In the genomic region with DNA sequence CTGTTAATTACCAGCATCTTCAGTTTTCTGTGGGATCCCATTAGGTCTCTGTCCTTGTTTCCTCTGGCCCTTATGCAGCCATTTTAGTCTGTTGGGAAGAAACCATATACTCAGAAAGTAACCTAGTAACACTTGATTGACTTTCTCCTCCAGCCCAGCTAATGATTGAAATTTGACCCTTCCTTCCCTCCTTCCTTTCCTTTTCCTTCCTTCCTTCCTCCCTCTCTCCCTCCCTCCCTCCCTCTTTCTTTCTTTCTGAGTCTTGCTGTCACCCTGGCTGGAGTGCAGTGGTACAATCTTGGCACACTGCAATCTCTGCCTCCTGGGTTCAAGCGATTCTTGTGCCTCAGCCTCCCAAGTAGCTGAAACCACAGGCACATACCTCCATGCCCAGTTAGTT, we compare ENCODE assay signal across 10 cellular contexts.
"Had no signal": no experiment of that assay in that cellular context is flagged by ENCODE, and none has a peak within 500 bp of the region (broad histone marks: within the 10 kb centered on the region; RNA-seq: fewer than 3 reads in every experiment).

No MANE protein-coding gene starts in this region.

- H3K4me3 ChIP-seq: GM23248 had no signal

- H3K4me3 Mint-ChIP-seq: H9, HFFc6 had no signal

- H3K27ac Mint-ChIP-seq: H9, HFFc6 had no signal

- H3K27ac ChIP-seq: GM23248, KMS-11 had no signal

- FAIRE-seq: H1, H54, HTR-8/SVneo had no signal

- H3K9me3 Mint-ChIP-seq: H9, HFFc6 had no signal

- H3K9ac ChIP-seq: GM23248, KMS-11 had no signal

- H3K4me2 ChIP-seq: KMS-11 had no signal

- DNase-seq: GM23248, H9, HCEC 1CT, HFFc6, IMR-90, KBM-7 had no signal

- H2AFZ ChIP-seq: GM23248 had no signal
